Comparison of ENCODE assay signal across 14 cellular contexts in genomic region chr20:20733943-20734342, GRCh38. TPM values are rescaled to one million over a fixed set of nuclear protein-coding genes. Genes with fewer than 3 reads are reported as not detected.
DNase-seq lines count a peak whose midpoint lies in the region; ATAC-seq and TF ChIP-seq lines count a peak whose summit lies in the region.
"Had no signal": no experiment of that assay in that cellular context is flagged by ENCODE, and none has a peak within 500 bp of the region (broad histone marks: within the 10 kb centered on the region; RNA-seq: fewer than 3 reads in every experiment).

No MANE protein-coding gene starts in this region.

- ATAC-seq in gastrocnemius medialis (peak; percentile 8 to 9), HG03025 (IDR thresholded peaks at IDR 0.05; ENCODE audit: low FRiP score, unreplicated experiment) (no peak)

- no peak overlapping the region for H3K4me3 Mint-ChIP-seq in activated naive CD8-positive, alpha-beta T cell

- intact Hi-C loops in gastrocnemius medialis (cut with DNase I; ENCODE audit: low total_unique reads): no loop called here

- in situ Hi-C loops in gastrocnemius medialis (cut with MboI; ENCODE audit: low sequenced_read_pairs in 4 of 4): no loop called here

- no peak for TF ChIP-seq POLR2A in gastrocnemius medialis (IDR thresholded peaks at IDR 0.05)

- no peaks in the 10 kb centered on the region for H3K36me3 Mint-ChIP-seq in activated naive CD8-positive, alpha-beta T cell

- DNase-seq in GF-D8 (lab: John Stamatoyannopoulos, UW): peak; percentile 26
- DNase-seq in Kasumi-1 (lab: John Stamatoyannopoulos, UW): peak; percentile 41 to 80
- DNase-seq in gastrocnemius medialis: peak in 1 of 2 donors; percentile 53
- DNase-seq in effector CD4-positive, alpha-beta T cell: no peak
- DNase-seq in superior temporal gyrus (ENCODE audit: extremely low spot score): no peak
- no peak for DNase-seq in foreskin fibroblast
- DNase-seq: activated T-cell treated with anti-CD3 and anti-CD28 coated beads, Interleukin-2, amount 50 U/mL, for 48 hours; colonic mucosa; EL; NCI-H226; SW 1271; transverse colon had no signal

- peak overlapping the region; percentile 54 for H3K27ac Mint-ChIP-seq in activated naive CD8-positive, alpha-beta T cell

- no peaks in the 10 kb centered on the region for H3K9me3 Mint-ChIP-seq in activated naive CD8-positive, alpha-beta T cell (ENCODE audit: low read depth)

- H3K27me3 Mint-ChIP-seq in activated naive CD8-positive, alpha-beta T cell: peaks cover 2% of the 10 kb centered on the region

- H3K9me3 ChIP-seq in gastrocnemius medialis: no peaks in the 10 kb centered on the region
- H3K9me3 ChIP-seq: colonic mucosa, transverse colon had no signal

- no peaks in the 10 kb centered on the region for H3K27me3 ChIP-seq in gastrocnemius medialis
- H3K27me3 ChIP-seq: colonic mucosa, transverse colon had no signal

- H3K27ac ChIP-seq in gastrocnemius medialis: peak overlapping the region; percentile 87 to 92 (median 90)
- H3K27ac ChIP-seq: colonic mucosa, transverse colon had no signal

- peaks cover 20% of the 10 kb centered on the region for H3K4me1 Mint-ChIP-seq in activated naive CD8-positive, alpha-beta T cell (ENCODE audit: low read depth)

- H3K4me1 ChIP-seq in gastrocnemius medialis: peaks cover 33 to 66% of the 10 kb centered on the region in 2 donors
- H3K4me1 ChIP-seq: colonic mucosa, transverse colon had no signal

- H3K4me3 ChIP-seq in gastrocnemius medialis (no peak overlapping the region), foreskin fibroblast (ENCODE audit: low read depth in 1 of 2, low read length in 2 of 2) (no peak overlapping the region)
- H3K4me3 ChIP-seq: colonic mucosa, transverse colon had no signal

- no peaks in the 10 kb centered on the region for H3K36me3 ChIP-seq in gastrocnemius medialis
- H3K36me3 ChIP-seq: colonic mucosa, transverse colon had no signal

- TF ChIP-seq CTCF in gastrocnemius medialis (IDR thresholded peaks at IDR 0.05 in 4 of 5, conservative IDR thresholded peaks at IDR 0.05 in 1 of 5): no peak
- no peak for TF ChIP-seq CTCF in foreskin fibroblast (IDR thresholded peaks at IDR 0.05; ENCODE audit: low read depth, low read length)

RNA-seq across cellular contexts. Expression of gene RALGAPA2, which starts 21.5 kb away (rescaled TPM):
- 10 to 100 TPM; 43.2 to 56.9 (median 52.0) TPM for total RNA-seq in gastrocnemius medialis

Comparison
In these comparisons a context has a peak if more than half of its experiments do, and no peak if none do; other contexts are left out.
1. DNase-seq: peak in GF-D8 (single experiment) and Kasumi-1 (2 of 2); none in effector CD4-positive, alpha-beta T cell (single experiment), superior temporal gyrus (single experiment) and foreskin fibroblast (0 of 2).